ENCODE assay signal across 8 cellular contexts in genomic region chr17:82097187-82097918, GRCh38. TPM values are rescaled to one million over a fixed set of nuclear protein-coding genes. Genes with fewer than 3 reads are reported as not detected.
DNase-seq lines count a peak whose midpoint lies in the region; ATAC-seq, FAIRE-seq and TF ChIP-seq lines count a peak whose summit lies in the region.

No MANE protein-coding gene starts in this region.

- FAIRE-seq in bronchial epithelial cell (lab: Jason Lieb, UNC): no peak

- no peaks in the 10 kb centered on the region for H3K27me3 Mint-ChIP-seq in stimulated activated memory B cell treated with anti-CD40 and anti-IgM and Interleukin-4, amounts not matched to agents 10 μg/mL and 1 μg/mL and 100 μg/mL, for 72 hours

- POLR2A ChIA-PET in HEK293T (lab: Yijun Ruan, JAX): interaction anchor here (0.6 to 4.1 kb wide), 17 partner anchors 9 to 120 kb away, joined by 3 to 34 read pairs (median 5); partner anchors contain the start of genes ASPSCR1, DCXR, DUS1L and RAC3

- peak; percentile 33 for DNase-seq in NCI-H1436 (lab: John Stamatoyannopoulos, UW)
- DNase-seq in NCI-H1436 treated with DMSO at 0.1 percent for 48 hours (lab: John Stamatoyannopoulos, UW): no peak
- peak; percentile 42 for DNase-seq in HEK293T (ENCODE audit: extremely low spot score)
- DNase-seq in RPMI7951 (ENCODE audit: low read depth): peak; percentile 56
- no peak for DNase-seq in bronchial epithelial cell (ENCODE audit: low read depth)
- peak; percentile 48 for DNase-seq in kidney tubule cell (ENCODE audit: low spot score)

- no peaks in the 10 kb centered on the region for H3K9me3 Mint-ChIP-seq in stimulated activated memory B cell treated with anti-CD40 and anti-IgM and Interleukin-4, amounts not matched to agents 10 μg/mL and 1 μg/mL and 100 μg/mL, for 72 hours

- peak overlapping the region; percentile 84 for H3K4me3 ChIP-seq in bronchial epithelial cell (ENCODE audit: low read depth, low read length)

- CTCF ChIA-PET in HEK293T (lab: Yijun Ruan, JAX): no interaction called here

- peak; percentile 0 for ATAC-seq in stimulated activated memory B cell treated with anti-CD40 and anti-IgM and Interleukin-4, amounts not matched to agents 10 μg/mL and 1 μg/mL and 100 μg/mL, for 72 hours
- no peak for ATAC-seq in HG03025 (IDR thresholded peaks at IDR 0.05; ENCODE audit: low FRiP score, unreplicated experiment)

- no peaks in the 10 kb centered on the region for H3K27me3 ChIP-seq in bronchial epithelial cell (ENCODE audit: control insufficient read depth, insufficient read depth, low read length)

- H3K4me3 Mint-ChIP-seq in stimulated activated memory B cell treated with anti-CD40 and anti-IgM and Interleukin-4, amounts not matched to agents 10 μg/mL and 1 μg/mL and 100 μg/mL, for 72 hours: peak overlapping the region; percentile 83

- H3K36me3 ChIP-seq in bronchial epithelial cell (ENCODE audit: control insufficient read depth, insufficient read depth, low read length): peaks cover 34% of the 10 kb centered on the region

- no peak for TF ChIP-seq CTCF in bronchial epithelial cell (IDR thresholded peaks at IDR 0.05; ENCODE audit: insufficient read depth, low read length, severe bottlenecking)

- peaks cover 28% of the 10 kb centered on the region for H3K4me1 Mint-ChIP-seq in stimulated activated memory B cell treated with anti-CD40 and anti-IgM and Interleukin-4, amounts not matched to agents 10 μg/mL and 1 μg/mL and 100 μg/mL, for 72 hours

- peaks cover 5% of the 10 kb centered on the region for H3K36me3 Mint-ChIP-seq in stimulated activated memory B cell treated with anti-CD40 and anti-IgM and Interleukin-4, amounts not matched to agents 10 μg/mL and 1 μg/mL and 100 μg/mL, for 72 hours

- H3K27ac Mint-ChIP-seq in stimulated activated memory B cell treated with anti-CD40 and anti-IgM and Interleukin-4, amounts not matched to agents 10 μg/mL and 1 μg/mL and 100 μg/mL, for 72 hours: peak overlapping the region; percentile 63

TF ChIP-seq in HEK293T, 16 proteins besides CTCF, POLR2A, EP300 and RAD21:
- TF ChIP-seq ELF4 (IDR thresholded peaks at IDR 0.05): no peak
- TF ChIP-seq LEF1 (IDR thresholded peaks at IDR 0.05; ENCODE audit: borderline replicate concordance): no peak
- no peak for TF ChIP-seq BHLHE40 (IDR thresholded peaks at IDR 0.05; ENCODE audit: borderline replicate concordance)
- TF ChIP-seq CTBP1 (IDR thresholded peaks at IDR 0.05; ENCODE audit: borderline replicate concordance): no peak

RNA-seq across cellular contexts. Expression of gene FASN, which starts 0.7 kb away (rescaled TPM):
- total RNA-seq in RPMI7951 (2014; rRNA removed; shearing (Covaris generic)): 26.4 and 28.7 TPM in 2 replicates
- total RNA-seq in bronchial epithelial cell: 37.1 and 38.5 TPM in 2 replicates

RNA-seq across cellular contexts. Expression of gene DUS1L, which starts 31.7 kb away (rescaled TPM):
- total RNA-seq in RPMI7951 (2014; rRNA removed; shearing (Covaris generic)): 34.0 and 39.3 TPM in 2 replicates
- total RNA-seq in bronchial epithelial cell: 122 and 125 TPM in 2 replicates

RNA-seq across cellular contexts. Expression of gene GPS1, which starts 45.7 kb away (rescaled TPM):
- 84.0 and 94.3 TPM in 2 replicates for total RNA-seq in RPMI7951 (2014; rRNA removed; shearing (Covaris generic))
- 83.7 and 117 TPM in 2 replicates for total RNA-seq in bronchial epithelial cell

RNA-seq across cellular contexts. Expression of gene RFNG, which starts 45.7 kb away (rescaled TPM):
- 12.9 and 14.3 TPM in 2 replicates for total RNA-seq in RPMI7951 (2014; rRNA removed; shearing (Covaris generic))
- total RNA-seq in bronchial epithelial cell: 26.3 and 38.7 TPM in 2 replicates

RNA-seq across cellular contexts. Expression of gene DCXR, which starts 59.9 kb away (rescaled TPM):
- total RNA-seq in RPMI7951 (2014; rRNA removed; shearing (Covaris generic)): 82.2 and 86.2 TPM in 2 replicates
- 83.3 and 87.9 TPM in 2 replicates for total RNA-seq in bronchial epithelial cell

Comparison
In these comparisons a context has a peak if more than half of its experiments do, and no peak if none do; other contexts are left out.
1. DNase-seq: peak in NCI-H1436 (single experiment), HEK293T (single experiment), RPMI7951 (single experiment) and kidney tubule cell (single experiment); none in NCI-H1436 treated with DMSO at 0.1 percent for 48 hours (single experiment) and bronchial epithelial cell (single experiment).